ENCODE assay signal across 1 cellular context in genomic region chr6:167119680-167120556, GRCh38.
TF ChIP-seq lines count a peak whose summit lies in the region.

No MANE protein-coding gene starts in this region.

TF ChIP-seq in GM12878, 131 proteins besides CTCF, POLR2A, EP300 and RAD21 (continued from another document):
- TF ChIP-seq EGR1 (IDR thresholded peaks at IDR 0.05; ENCODE audit: borderline replicate concordance in 1 of 2, low read depth in 2 of 2, low read length in 2 of 2) (0 out of 3 replicates have a peak, but pooled peaks of 1 of the 2 experiments have one; percentile 11), STAT3 (IDR thresholded peaks at IDR 0.05; ENCODE audit: low read depth, low read length) (no peak), NR2C2 (IDR thresholded peaks at IDR 0.05; ENCODE audit: borderline replicate concordance, control insufficient read depth, insufficient read length, low read depth) (no peak), YY1 (IDR thresholded peaks at IDR 0.05; ENCODE audit: low read depth, low read length) (peak; percentile 71), CHD2 (IDR thresholded peaks at IDR 0.05; ENCODE audit: borderline replicate concordance, low read depth, low read length) (no peak), ZNF207 (IDR thresholded peaks at IDR 0.05; ENCODE audit: borderline replicate concordance) (no peak), RUNX3 (IDR thresholded peaks at IDR 0.05; ENCODE audit: low read length) (0 out of 2 replicates have a peak, but pooled peaks have one; percentile 8), SPI1 (IDR thresholded peaks at IDR 0.05; ENCODE audit: borderline replicate concordance, insufficient read depth, low read depth, low read length) (0 out of 2 replicates have a peak, but pooled peaks have one; percentile 30), TCF3 (IDR thresholded peaks at IDR 0.05; ENCODE audit: borderline replicate concordance, insufficient read depth, low read depth, low read length) (0 out of 2 replicates have a peak, but pooled peaks have one; percentile 53), POU2F2 (IDR thresholded peaks at IDR 0.05; ENCODE audit: borderline replicate concordance, low read depth, low read length) (0 out of 3 replicates have a peak, but pooled peaks have one; percentile 29), IKZF2 (IDR thresholded peaks at IDR 0.05) (peak in 1 of 2 experiments; percentile 34; a peak in 1 of 4 replicates), PAX8 (IDR thresholded peaks at IDR 0.05) (no peak), IKZF1 (conservative IDR thresholded peaks at IDR 0.05) (peak; percentile 31), CBX5 (IDR thresholded peaks at IDR 0.05; ENCODE audit: low read depth) (peak; percentile 96), TCF12 (IDR thresholded peaks at IDR 0.05; ENCODE audit: low read depth, low read length) (peak; percentile 34; the same call in 1 of the 2 replicates), PKNOX1 (IDR thresholded peaks at IDR 0.05) (peak; percentile 65)
